Comparison of ENCODE assay signal across 2 cellular contexts in the genomic region with DNA sequence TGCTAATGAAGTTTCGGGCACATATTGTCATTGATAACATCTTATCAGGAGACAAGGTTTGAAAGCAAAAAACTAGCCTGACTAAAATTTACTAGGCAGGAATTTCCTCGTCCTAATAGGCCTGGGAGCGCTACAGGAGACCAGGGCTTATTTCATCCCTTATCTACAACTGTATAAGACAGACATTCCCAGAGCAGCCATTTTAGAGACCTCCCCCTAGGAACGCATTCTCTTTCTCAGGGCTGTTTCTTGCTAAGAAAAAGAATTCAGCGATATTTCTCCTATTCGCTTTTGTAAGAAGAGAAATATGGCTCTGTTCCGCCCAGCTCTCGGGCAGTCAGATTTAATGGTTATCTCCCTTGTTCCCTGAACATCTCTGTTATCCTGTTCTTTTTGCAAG. TPM values are rescaled to one million over a fixed set of nuclear protein-coding genes. Genes with fewer than 3 reads are reported as not detected.
"Had no signal": no experiment of that assay in that cellular context is flagged by ENCODE, and none has a peak within 500 bp of the region (broad histone marks: within the 10 kb centered on the region; RNA-seq: fewer than 3 reads in every experiment).

No MANE protein-coding gene starts in this region.

RNA-seq across cellular contexts. Expression of a gene that starts 15.9 kb away (rescaled TPM):
- total RNA-seq: G401, GM12878 had no signal
- polyA plus RNA-seq: GM12878 had no signal

RNA-seq across cellular contexts. Expression of a gene that starts 34.7 kb away (rescaled TPM):
- total RNA-seq: G401, GM12878 had no signal
- polyA plus RNA-seq: GM12878 had no signal

RNA-seq across cellular contexts. Expression of a gene that starts 52.7 kb away (rescaled TPM):
- total RNA-seq: G401, GM12878 had no signal
- polyA plus RNA-seq: GM12878 had no signal

RNA-seq across cellular contexts. Expression of a gene that starts 57.9 kb away (rescaled TPM):
- total RNA-seq: G401, GM12878 had no signal
- polyA plus RNA-seq: GM12878 had no signal
